Comparison of ENCODE assay signal across 23 cellular contexts in genomic region chr9:98432960-98433359, GRCh38.
DNase-seq lines count a peak whose midpoint lies in the region; ATAC-seq and TF ChIP-seq lines count a peak whose summit lies in the region.
"Had no signal": no experiment of that assay in that cellular context is flagged by ENCODE, and none has a peak within 500 bp of the region (broad histone marks: within the 10 kb centered on the region; RNA-seq: fewer than 3 reads in every experiment).

No MANE protein-coding gene starts in this region.

- peaks cover 3% of the 10 kb centered on the region for H3K9me3 ChIP-seq in WERI-Rb-1 (ENCODE audit: severe bottlenecking)
- H3K9me3 ChIP-seq: A549 had no signal

- ATAC-seq in activated CD4-positive, alpha-beta T cell treated with anti-CD3 and anti-CD28 coated beads for 36 hours: no peak
- ATAC-seq: A549, GM12878, GM23338, HCT116 had no signal

- no peak for TF ChIP-seq CTCF in WERI-Rb-1 (IDR thresholded peaks at IDR 0.05; ENCODE audit: low read depth, low read length)

- CTCF ChIA-PET in activated CD4-positive, alpha-beta T cell treated with anti-CD3 and anti-CD28 coated beads for 36 hours (lab: Charles Lee): no interaction called here

- peak overlapping the region; percentile 16 for H3K4me3 ChIP-seq in WERI-Rb-1 (ENCODE audit: low read depth, low read length)
- H3K4me3 ChIP-seq: A549, GM12878, GM23338 had no signal

- no peaks in the 10 kb centered on the region for H3K9me3 Mint-ChIP-seq in activated CD4-positive, alpha-beta T cell treated with anti-CD3 and anti-CD28 coated beads for 36 hours (ENCODE audit: low read depth)
- H3K9me3 Mint-ChIP-seq: CD4-positive, alpha-beta memory T cell; H9 had no signal

- intact Hi-C loops in activated CD4-positive, alpha-beta T cell treated with anti-CD3 and anti-CD28 coated beads for 36 hours (cut with DNase I, micrococcal nuclease): no loop called here

- POLR2A ChIA-PET in activated CD4-positive, alpha-beta T cell treated with anti-CD3 and anti-CD28 coated beads for 36 hours (lab: Charles Lee): no interaction called here

- no peaks in the 10 kb centered on the region for H3K27me3 ChIP-seq in WERI-Rb-1 (ENCODE audit: insufficient read depth, low read depth, severe bottlenecking)

- no peaks in the 10 kb centered on the region for H3K27me3 Mint-ChIP-seq in activated CD4-positive, alpha-beta T cell treated with anti-CD3 and anti-CD28 coated beads for 36 hours

- H3K4me1 Mint-ChIP-seq in activated CD4-positive, alpha-beta T cell treated with anti-CD3 and anti-CD28 coated beads for 36 hours: no peaks in the 10 kb centered on the region
- H3K4me1 Mint-ChIP-seq: GM23338, H9 had no signal

- no peaks in the 10 kb centered on the region for H3K36me3 Mint-ChIP-seq in activated CD4-positive, alpha-beta T cell treated with anti-CD3 and anti-CD28 coated beads for 36 hours (ENCODE audit: low read depth)
- H3K36me3 Mint-ChIP-seq: CD4-positive, alpha-beta memory T cell had no signal

- H3K27ac Mint-ChIP-seq in activated CD4-positive, alpha-beta T cell treated with anti-CD3 and anti-CD28 coated beads for 36 hours: no peak overlapping the region
- H3K27ac Mint-ChIP-seq: CD4-positive, alpha-beta memory T cell; GM23338; H9 had no signal

- H3K27ac ChIP-seq in WERI-Rb-1 (peak overlapping the region; percentile 93), temporal lobe (ENCODE audit: low read depth, low read length) (peak overlapping the region; percentile 52)
- H3K27ac ChIP-seq: A549 had no signal

- H3K4me3 Mint-ChIP-seq in activated CD4-positive, alpha-beta T cell treated with anti-CD3 and anti-CD28 coated beads for 36 hours: no peak overlapping the region
- H3K4me3 Mint-ChIP-seq: CD4-positive, alpha-beta memory T cell; GM23338; H9 had no signal

- peaks cover 31% of the 10 kb centered on the region for H3K36me3 ChIP-seq in WERI-Rb-1

- DNase-seq in D341Med (ENCODE audit: low spot score) (peak; percentile 54), NCI-H524 treated with DMSO at 0.1 percent for 48 hours (lab: John Stamatoyannopoulos, UW) (peak; percentile 92), WERI-Rb-1 (peak; percentile 81), HK-2 (ENCODE audit: unreplicated experiment) (no peak)
- DNase-seq in activated CD4-positive, alpha-beta T cell treated with anti-CD3 and anti-CD28 coated beads for 36 hours: no peak
- no peak for DNase-seq in stimulated activated CD4-positive, alpha-beta T cell treated with anti-CD3 and anti-CD28 coated beads, Interleukin-1b, Interleukin-23, amount 100 ng/mL, for 48 hours
- DNase-seq: 8988T; ACHN; AML-193; C1 segment of cervical spinal cord; Calu3; CD4-positive, alpha-beta memory T cell; COR-L47; DMS 273 treated with DMSO at 0.1 percent for 48 hours; DMS79; EL; GDM1; H9 had no signal

Comparison
In these comparisons a context has a peak if more than half of its experiments do, and no peak if none do; other contexts are left out.
1. DNase-seq: peak in D341Med (single experiment), NCI-H524 treated with DMSO at 0.1 percent for 48 hours (single experiment) and WERI-Rb-1 (single experiment); none in HK-2 (single experiment), activated CD4-positive, alpha-beta T cell treated with anti-CD3 and anti-CD28 coated beads for 36 hours (single experiment) and stimulated activated CD4-positive, alpha-beta T cell treated with anti-CD3 and anti-CD28 coated beads, Interleukin-1b, Interleukin-23, amount 100 ng/mL, for 48 hours (single experiment).